In the genomic region with DNA sequence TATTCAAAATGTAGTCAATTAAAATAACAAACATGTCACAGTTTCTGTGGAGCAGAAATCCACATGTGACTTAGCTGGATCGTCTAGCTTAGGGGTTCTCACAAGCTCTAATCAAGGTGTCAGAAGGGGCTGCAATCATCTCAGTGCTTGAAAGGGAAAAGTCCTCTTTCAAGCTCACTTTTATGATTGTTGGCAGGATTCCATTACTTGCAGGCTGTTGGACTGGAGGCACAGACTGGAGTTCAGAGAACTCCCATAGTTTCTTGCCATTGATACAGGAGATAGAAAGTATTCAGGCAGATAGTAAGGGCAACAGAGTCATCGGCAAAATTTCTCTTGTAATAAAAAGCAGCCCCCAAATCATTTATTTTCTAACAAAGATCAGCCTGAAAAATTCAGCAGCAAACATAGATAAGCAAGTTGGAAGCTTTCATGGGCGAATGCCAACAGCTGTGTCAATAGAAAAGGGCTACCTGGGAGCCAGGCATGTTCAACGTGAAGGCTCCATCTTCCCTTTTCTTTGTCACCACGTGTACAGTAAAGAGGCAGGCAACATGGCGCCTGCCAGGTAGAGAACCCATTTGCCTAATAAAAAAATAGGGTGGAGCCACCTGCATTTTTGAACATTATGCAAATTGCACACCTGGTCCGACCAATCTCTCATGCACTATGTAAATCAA, we compare ENCODE assay signal across 1 cellular context.
TF ChIP-seq lines count a peak whose summit lies in the region.

No MANE protein-coding gene starts in this region.

TF ChIP-seq in H1, 55 proteins besides CTCF, POLR2A, EP300 and RAD21:
- TF ChIP-seq CEBPB (IDR thresholded peaks at IDR 0.05; ENCODE audit: low read depth, low read length) (no peak), KDM4A (IDR thresholded peaks at IDR 0.05; ENCODE audit: low read depth, low read length, severe bottlenecking) (no peak), ATF3 (IDR thresholded peaks at IDR 0.05; ENCODE audit: insufficient read depth, low read depth, low read length) (no peak), SP4 (IDR thresholded peaks at IDR 0.05; ENCODE audit: low read length) (no peak), EZH2 (IDR thresholded peaks at IDR 0.05; ENCODE audit: low read depth, low read length, severe bottlenecking) (no peak), SAP30 (IDR thresholded peaks at IDR 0.05; ENCODE audit: insufficient read depth, insufficient replicate concordance, low read length) (no peak), CBX5 (IDR thresholded peaks at IDR 0.05; ENCODE audit: low read depth, low read length) (no peak), SP2 (IDR thresholded peaks at IDR 0.05; ENCODE audit: low read length) (no peak), RXRA (IDR thresholded peaks at IDR 0.05; ENCODE audit: insufficient read depth, low read depth, low read length) (no peak), SIRT6 (IDR thresholded peaks at IDR 0.05; ENCODE audit: low read length) (no peak), CREB1 (IDR thresholded peaks at IDR 0.05) (no peak), CHD2 (IDR thresholded peaks at IDR 0.05; ENCODE audit: low read length) (no peak)
- TF ChIP-seq, protein P1, sequence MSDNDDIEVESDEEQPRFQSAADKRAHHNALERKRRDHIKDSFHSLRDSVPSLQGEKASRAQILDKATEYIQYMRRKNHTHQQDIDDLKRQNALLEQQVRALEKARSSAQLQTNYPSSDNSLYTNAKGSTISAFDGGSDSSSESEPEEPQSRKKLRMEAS (IDR thresholded peaks at IDR 0.05): no peak
- TF ChIP-seq, protein P2, sequence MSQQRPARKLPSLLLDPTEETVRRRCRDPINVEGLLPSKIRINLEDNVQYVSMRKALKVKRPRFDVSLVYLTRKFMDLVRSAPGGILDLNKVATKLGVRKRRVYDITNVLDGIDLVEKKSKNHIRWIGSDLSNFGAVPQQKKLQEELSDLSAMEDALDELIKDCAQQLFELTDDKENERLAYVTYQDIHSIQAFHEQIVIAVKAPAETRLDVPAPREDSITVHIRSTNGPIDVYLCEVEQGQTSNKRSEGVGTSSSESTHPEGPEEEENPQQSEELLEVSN (IDR thresholded peaks at IDR 0.05): no peak
